1 cellular context compared by ENCODE assay signal in genomic region chr9:125633116-125633743, GRCh38.
TF ChIP-seq lines count a peak whose summit lies in the region.

No MANE protein-coding gene starts in this region.

TF ChIP-seq in endothelial cell of umbilical vein, 7 proteins besides CTCF, POLR2A, EP300 and RAD21 (continued from another document):
- TF ChIP-seq MYC (IDR thresholded peaks at IDR 0.05; ENCODE audit: low read depth, low read length): no peak
